ENCODE assay signal across 1 cellular context in genomic region chr1:52098139-52098871, GRCh38.
A peak's percentile ranks its signal among the peaks of the same experiment; 100 is the strongest.
TF ChIP-seq lines count a peak whose summit lies in the region.

No MANE protein-coding gene starts in this region.

TF ChIP-seq in HepG2, 621 proteins besides CTCF, POLR2A, EP300 and RAD21 (continued from another document and continues in another):
- TF ChIP-seq SNAI1 (CRISPR knock-in tag; IDR thresholded peaks at IDR 0.05; ENCODE audit: borderline replicate concordance) (no peak), ZGPAT (CRISPR knock-in tag; IDR thresholded peaks at IDR 0.05) (peak; percentile 80), IKZF5 (CRISPR knock-in tag; IDR thresholded peaks at IDR 0.05) (peak; percentile 65; the same call in 1 of the 2 replicates), ZNF720 (CRISPR knock-in tag; IDR thresholded peaks at IDR 0.05) (no peak), POLR2AphosphoS2 (IDR thresholded peaks at IDR 0.05; ENCODE audit: low read depth, low read length) (0 out of 2 replicates have a peak, but pooled peaks have one; percentile 53), TRIM24 (CRISPR knock-in tag; IDR thresholded peaks at IDR 0.05) (no peak), PBX3 (CRISPR knock-in tag; IDR thresholded peaks at IDR 0.05; ENCODE audit: borderline replicate concordance) (no peak), KLF13 (CRISPR knock-in tag; IDR thresholded peaks at IDR 0.05) (no peak), PCBP1 (IDR thresholded peaks at IDR 0.05; ENCODE audit: borderline replicate concordance, low read depth, low read length) (no peak), MTA1 (CRISPR knock-in tag; IDR thresholded peaks at IDR 0.05; ENCODE audit: borderline replicate concordance) (no peak), HMG20B (CRISPR knock-in tag; conservative IDR thresholded peaks at IDR 0.05) (peak; percentile 82), KDM3A (CRISPR knock-in tag; IDR thresholded peaks at IDR 0.05; ENCODE audit: low read depth) (no peak), ZNF710 (CRISPR knock-in tag; IDR thresholded peaks at IDR 0.05; ENCODE audit: borderline replicate concordance) (peak; percentile 81; the same call in 1 of the 2 replicates), BORCS8-MEF2B (CRISPR knock-in tag; IDR thresholded peaks at IDR 0.05) (0 out of 2 replicates have a peak, but pooled peaks have one; percentile 48), RAD51 (IDR thresholded peaks at IDR 0.05; ENCODE audit: borderline replicate concordance) (no peak), ZNF878 (CRISPR knock-in tag; IDR thresholded peaks at IDR 0.05) (no peak)
- TF ChIP-seq, protein P1, sequence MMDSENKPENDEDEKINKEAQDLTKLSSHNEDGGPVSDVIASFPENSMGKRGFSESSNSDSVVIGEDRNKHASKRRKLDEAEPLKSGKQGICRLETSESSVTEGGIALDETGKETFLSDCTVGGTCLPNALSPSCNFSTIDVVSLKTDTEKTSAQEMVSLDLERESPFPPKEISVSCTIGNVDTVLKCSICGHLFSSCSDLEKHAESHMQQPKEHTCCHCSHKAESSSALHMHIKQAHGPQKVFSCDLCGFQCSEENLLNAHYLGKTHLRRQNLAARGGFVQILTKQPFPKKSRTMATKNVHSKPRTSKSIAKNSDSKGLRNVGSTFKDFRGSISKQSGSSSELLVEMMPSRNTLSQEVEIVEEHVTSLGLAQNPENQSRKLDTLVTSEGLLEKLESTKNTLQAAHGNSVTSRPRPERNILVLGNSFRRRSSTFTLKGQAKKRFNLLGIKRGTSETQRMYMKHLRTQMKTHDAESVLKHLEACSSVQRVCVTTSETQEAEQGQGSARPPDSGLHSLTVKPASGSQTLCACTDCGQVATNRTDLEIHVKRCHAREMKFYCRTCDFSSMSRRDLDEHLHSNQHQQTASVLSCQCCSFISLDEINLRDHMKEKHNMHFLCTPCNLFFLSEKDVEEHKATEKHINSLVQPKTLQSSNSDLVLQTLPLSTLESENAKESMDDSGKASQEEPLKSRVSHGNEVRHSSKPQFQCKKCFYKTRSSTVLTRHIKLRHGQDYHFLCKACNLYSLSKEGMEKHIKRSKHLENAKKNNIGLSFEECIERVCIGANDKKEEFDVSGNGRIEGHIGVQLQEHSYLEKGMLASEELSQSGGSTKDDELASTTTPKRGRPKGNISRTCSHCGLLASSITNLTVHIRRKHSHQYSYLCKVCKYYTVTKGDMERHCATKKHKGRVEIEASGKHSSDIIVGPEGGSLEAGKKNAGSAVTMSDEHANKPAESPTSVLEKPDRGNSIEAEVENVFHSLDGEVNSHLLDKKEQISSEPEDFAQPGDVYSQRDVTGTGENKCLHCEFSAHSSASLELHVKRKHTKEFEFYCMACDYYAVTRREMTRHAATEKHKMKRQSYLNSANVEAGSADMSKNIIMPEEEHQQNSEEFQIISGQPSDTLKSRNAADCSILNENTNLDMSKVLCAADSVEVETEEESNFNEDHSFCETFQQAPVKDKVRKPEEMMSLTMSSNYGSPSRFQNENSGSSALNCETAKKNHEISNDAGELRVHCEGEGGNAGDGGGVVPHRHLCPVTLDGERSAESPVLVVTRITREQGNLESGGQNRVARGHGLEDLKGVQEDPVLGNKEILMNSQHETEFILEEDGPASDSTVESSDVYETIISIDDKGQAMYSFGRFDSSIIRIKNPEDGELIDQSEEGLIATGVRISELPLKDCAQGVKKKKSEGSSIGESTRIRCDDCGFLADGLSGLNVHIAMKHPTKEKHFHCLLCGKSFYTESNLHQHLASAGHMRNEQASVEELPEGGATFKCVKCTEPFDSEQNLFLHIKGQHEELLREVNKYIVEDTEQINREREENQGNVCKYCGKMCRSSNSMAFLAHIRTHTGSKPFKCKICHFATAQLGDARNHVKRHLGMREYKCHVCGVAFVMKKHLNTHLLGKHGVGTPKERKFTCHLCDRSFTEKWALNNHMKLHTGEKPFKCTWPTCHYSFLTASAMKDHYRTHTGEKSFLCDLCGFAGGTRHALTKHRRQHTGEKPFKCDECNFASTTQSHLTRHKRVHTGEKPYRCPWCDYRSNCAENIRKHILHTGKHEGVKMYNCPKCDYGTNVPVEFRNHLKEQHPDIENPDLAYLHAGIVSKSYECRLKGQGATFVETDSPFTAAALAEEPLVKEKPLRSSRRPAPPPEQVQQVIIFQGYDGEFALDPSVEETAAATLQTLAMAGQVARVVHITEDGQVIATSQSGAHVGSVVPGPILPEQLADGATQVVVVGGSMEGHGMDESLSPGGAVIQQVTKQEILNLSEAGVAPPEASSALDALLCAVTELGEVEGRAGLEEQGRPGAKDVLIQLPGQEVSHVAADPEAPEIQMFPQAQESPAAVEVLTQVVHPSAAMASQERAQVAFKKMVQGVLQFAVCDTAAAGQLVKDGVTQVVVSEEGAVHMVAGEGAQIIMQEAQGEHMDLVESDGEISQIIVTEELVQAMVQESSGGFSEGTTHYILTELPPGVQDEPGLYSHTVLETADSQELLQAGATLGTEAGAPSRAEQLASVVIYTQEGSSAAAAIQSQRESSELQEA (CRISPR knock-in tag; IDR thresholded peaks at IDR 0.05; ENCODE audit: not compliant biosample characterization), result no peak
- TF ChIP-seq, protein P2, sequence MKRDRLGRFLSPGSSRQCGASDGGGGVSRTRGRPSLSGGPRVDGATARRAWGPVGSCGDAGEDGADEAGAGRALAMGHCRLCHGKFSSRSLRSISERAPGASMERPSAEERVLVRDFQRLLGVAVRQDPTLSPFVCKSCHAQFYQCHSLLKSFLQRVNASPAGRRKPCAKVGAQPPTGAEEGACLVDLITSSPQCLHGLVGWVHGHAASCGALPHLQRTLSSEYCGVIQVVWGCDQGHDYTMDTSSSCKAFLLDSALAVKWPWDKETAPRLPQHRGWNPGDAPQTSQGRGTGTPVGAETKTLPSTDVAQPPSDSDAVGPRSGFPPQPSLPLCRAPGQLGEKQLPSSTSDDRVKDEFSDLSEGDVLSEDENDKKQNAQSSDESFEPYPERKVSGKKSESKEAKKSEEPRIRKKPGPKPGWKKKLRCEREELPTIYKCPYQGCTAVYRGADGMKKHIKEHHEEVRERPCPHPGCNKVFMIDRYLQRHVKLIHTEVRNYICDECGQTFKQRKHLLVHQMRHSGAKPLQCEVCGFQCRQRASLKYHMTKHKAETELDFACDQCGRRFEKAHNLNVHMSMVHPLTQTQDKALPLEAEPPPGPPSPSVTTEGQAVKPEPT (CRISPR knock-in tag; IDR thresholded peaks at IDR 0.05; ENCODE audit: low read depth), result no peak
- TF ChIP-seq, protein P3, sequence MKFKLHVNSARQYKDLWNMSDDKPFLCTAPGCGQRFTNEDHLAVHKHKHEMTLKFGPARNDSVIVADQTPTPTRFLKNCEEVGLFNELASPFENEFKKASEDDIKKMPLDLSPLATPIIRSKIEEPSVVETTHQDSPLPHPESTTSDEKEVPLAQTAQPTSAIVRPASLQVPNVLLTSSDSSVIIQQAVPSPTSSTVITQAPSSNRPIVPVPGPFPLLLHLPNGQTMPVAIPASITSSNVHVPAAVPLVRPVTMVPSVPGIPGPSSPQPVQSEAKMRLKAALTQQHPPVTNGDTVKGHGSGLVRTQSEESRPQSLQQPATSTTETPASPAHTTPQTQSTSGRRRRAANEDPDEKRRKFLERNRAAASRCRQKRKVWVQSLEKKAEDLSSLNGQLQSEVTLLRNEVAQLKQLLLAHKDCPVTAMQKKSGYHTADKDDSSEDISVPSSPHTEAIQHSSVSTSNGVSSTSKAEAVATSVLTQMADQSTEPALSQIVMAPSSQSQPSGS (CRISPR knock-in tag; IDR thresholded peaks at IDR 0.05), result peak; percentile 33; the same call in 1 of the 2 replicates
- TF ChIP-seq, protein P4, sequence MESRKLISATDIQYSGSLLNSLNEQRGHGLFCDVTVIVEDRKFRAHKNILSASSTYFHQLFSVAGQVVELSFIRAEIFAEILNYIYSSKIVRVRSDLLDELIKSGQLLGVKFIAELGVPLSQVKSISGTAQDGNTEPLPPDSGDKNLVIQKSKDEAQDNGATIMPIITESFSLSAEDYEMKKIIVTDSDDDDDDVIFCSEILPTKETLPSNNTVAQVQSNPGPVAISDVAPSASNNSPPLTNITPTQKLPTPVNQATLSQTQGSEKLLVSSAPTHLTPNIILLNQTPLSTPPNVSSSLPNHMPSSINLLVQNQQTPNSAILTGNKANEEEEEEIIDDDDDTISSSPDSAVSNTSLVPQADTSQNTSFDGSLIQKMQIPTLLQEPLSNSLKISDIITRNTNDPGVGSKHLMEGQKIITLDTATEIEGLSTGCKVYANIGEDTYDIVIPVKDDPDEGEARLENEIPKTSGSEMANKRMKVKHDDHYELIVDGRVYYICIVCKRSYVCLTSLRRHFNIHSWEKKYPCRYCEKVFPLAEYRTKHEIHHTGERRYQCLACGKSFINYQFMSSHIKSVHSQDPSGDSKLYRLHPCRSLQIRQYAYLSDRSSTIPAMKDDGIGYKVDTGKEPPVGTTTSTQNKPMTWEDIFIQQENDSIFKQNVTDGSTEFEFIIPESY (CRISPR knock-in tag; IDR thresholded peaks at IDR 0.05), result 0 out of 2 replicates have a peak, but pooled peaks have one; percentile 21
- TF ChIP-seq, protein P5, sequence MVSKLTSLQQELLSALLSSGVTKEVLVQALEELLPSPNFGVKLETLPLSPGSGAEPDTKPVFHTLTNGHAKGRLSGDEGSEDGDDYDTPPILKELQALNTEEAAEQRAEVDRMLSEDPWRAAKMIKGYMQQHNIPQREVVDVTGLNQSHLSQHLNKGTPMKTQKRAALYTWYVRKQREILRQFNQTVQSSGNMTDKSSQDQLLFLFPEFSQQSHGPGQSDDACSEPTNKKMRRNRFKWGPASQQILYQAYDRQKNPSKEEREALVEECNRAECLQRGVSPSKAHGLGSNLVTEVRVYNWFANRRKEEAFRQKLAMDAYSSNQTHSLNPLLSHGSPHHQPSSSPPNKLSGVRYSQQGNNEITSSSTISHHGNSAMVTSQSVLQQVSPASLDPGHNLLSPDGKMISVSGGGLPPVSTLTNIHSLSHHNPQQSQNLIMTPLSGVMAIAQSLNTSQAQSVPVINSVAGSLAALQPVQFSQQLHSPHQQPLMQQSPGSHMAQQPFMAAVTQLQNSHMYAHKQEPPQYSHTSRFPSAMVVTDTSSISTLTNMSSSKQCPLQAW (CRISPR knock-in tag; IDR thresholded peaks at IDR 0.05), result 0 out of 2 replicates have a peak, but pooled peaks have one; percentile 27
- TF ChIP-seq, protein P6, sequence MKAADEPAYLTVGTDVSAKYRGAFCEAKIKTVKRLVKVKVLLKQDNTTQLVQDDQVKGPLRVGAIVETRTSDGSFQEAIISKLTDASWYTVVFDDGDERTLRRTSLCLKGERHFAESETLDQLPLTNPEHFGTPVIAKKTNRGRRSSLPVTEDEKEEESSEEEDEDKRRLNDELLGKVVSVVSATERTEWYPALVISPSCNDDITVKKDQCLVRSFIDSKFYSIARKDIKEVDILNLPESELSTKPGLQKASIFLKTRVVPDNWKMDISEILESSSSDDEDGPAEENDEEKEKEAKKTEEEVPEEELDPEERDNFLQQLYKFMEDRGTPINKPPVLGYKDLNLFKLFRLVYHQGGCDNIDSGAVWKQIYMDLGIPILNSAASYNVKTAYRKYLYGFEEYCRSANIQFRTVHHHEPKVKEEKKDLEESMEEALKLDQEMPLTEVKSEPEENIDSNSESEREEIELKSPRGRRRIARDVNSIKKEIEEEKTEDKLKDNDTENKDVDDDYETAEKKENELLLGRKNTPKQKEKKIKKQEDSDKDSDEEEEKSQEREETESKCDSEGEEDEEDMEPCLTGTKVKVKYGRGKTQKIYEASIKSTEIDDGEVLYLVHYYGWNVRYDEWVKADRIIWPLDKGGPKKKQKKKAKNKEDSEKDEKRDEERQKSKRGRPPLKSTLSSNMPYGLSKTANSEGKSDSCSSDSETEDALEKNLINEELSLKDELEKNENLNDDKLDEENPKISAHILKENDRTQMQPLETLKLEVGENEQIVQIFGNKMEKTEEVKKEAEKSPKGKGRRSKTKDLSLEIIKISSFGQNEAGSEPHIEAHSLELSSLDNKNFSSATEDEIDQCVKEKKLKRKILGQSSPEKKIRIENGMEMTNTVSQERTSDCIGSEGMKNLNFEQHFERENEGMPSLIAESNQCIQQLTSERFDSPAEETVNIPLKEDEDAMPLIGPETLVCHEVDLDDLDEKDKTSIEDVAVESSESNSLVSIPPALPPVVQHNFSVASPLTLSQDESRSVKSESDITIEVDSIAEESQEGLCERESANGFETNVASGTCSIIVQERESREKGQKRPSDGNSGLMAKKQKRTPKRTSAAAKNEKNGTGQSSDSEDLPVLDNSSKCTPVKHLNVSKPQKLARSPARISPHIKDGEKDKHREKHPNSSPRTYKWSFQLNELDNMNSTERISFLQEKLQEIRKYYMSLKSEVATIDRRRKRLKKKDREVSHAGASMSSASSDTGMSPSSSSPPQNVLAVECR (CRISPR knock-in tag; IDR thresholded peaks at IDR 0.05; ENCODE audit: borderline replicate concordance), result peak; percentile 30; the same call in 1 of the 2 replicates
